In genomic region chr2:238963164-238963969, GRCh38 we compare ENCODE assay signal across 20 cellular contexts.
DNase-seq lines count a peak whose midpoint lies in the region; ATAC-seq and TF ChIP-seq lines count a peak whose summit lies in the region.
"Had no signal": no experiment of that assay in that cellular context is flagged by ENCODE, and none has a peak within 500 bp of the region (broad histone marks: within the 10 kb centered on the region; RNA-seq: fewer than 3 reads in every experiment).

No MANE protein-coding gene starts in this region.

- H3K4me1 Mint-ChIP-seq in osteocyte (ENCODE audit: unreplicated experiment), result peaks cover 13% of the 10 kb centered on the region
- H3K4me1 Mint-ChIP-seq: naive thymus-derived CD8-positive, alpha-beta T cell had no signal

- no peaks in the 10 kb centered on the region for H3K36me3 Mint-ChIP-seq in osteocyte (ENCODE audit: unreplicated experiment)
- H3K36me3 Mint-ChIP-seq: naive thymus-derived CD8-positive, alpha-beta T cell had no signal

- H3K4me3 ChIP-seq in astrocyte of the spinal cord (ENCODE audit: low read depth, low read length), result no peak overlapping the region
- no peak overlapping the region for H3K4me3 ChIP-seq in fibroblast of villous mesenchyme (ENCODE audit: low read depth, low read length)
- H3K4me3 ChIP-seq: prostate gland had no signal

- H3K4me3 Mint-ChIP-seq in osteocyte (ENCODE audit: unreplicated experiment), result no peak overlapping the region
- H3K4me3 Mint-ChIP-seq: activated T-cell treated with anti-CD3 and anti-CD28 coated beads, Interleukin-2, amount 50 U/mL, for 24 hours; naive thymus-derived CD8-positive, alpha-beta T cell had no signal

- TF ChIP-seq CTCF in astrocyte of the spinal cord (IDR thresholded peaks at IDR 0.05; ENCODE audit: low read depth, low read length), result no peak
- TF ChIP-seq CTCF in fibroblast of villous mesenchyme (IDR thresholded peaks at IDR 0.05; ENCODE audit: insufficient read depth, low read depth, low read length), result no peak
- no peak for TF ChIP-seq CTCF in osteocyte (IDR thresholded peaks at IDR 0.05)

- H3K27ac Mint-ChIP-seq in osteocyte (ENCODE audit: unreplicated experiment), result peak overlapping the region; percentile 62
- H3K27ac Mint-ChIP-seq: activated T-cell treated with anti-CD3 and anti-CD28 coated beads, Interleukin-2, amount 50 U/mL, for 24 hours; naive thymus-derived CD8-positive, alpha-beta T cell had no signal

- peak; percentile 72 for DNase-seq in ELF-1 (ENCODE audit: low read depth, low spot score)
- DNase-seq in astrocyte of the spinal cord (ENCODE audit: low read depth, low spot score), result peak; percentile 29
- DNase-seq in fibroblast of villous mesenchyme (ENCODE audit: low read depth), result peak; percentile 67
- DNase-seq in osteocyte (ENCODE audit: extremely low spot score, unreplicated experiment), result peak; percentile 77
- DNase-seq in NK-92 treated with Interleukin-12 subunit alpha and Interleukin-12 subunit beta, amount 100 ng/mL, for 24 hours (lab: John Stamatoyannopoulos, UW), result no peak
- no peak for DNase-seq in DMS 273 (lab: John Stamatoyannopoulos, UW; ENCODE audit: unreplicated experiment)
- DNase-seq: ACHN; activated CD4-positive, CD25-positive, alpha-beta regulatory T cell; activated naive CD4-positive, alpha-beta T cell; activated T-cell treated with anti-CD3 and anti-CD28 coated beads, Interleukin-2, amount 50 U/mL, for 24 hours; amniotic stem cell; C1 segment of cervical spinal cord; effector memory CD4-positive, alpha-beta T cell; naive thymus-derived CD8-positive, alpha-beta T cell; NCI-H1417 treated with DMSO at 0.1 percent for 48 hours; NCI-H2107 had no signal

- in situ Hi-C loops in astrocyte of the spinal cord (cut with HindIII; ENCODE audit: low sequenced_read_pairs), result no loop called here

- peaks cover 4% of the 10 kb centered on the region for H3K27me3 Mint-ChIP-seq in osteocyte (ENCODE audit: unreplicated experiment)

- no peaks in the 10 kb centered on the region for H3K9me3 Mint-ChIP-seq in osteocyte (ENCODE audit: unreplicated experiment)
- H3K9me3 Mint-ChIP-seq: activated T-cell treated with anti-CD3 and anti-CD28 coated beads, Interleukin-2, amount 50 U/mL, for 24 hours had no signal

- ATAC-seq in HG02973 (IDR thresholded peaks at IDR 0.05; ENCODE audit: unreplicated experiment), result no peak
- ATAC-seq in HG02759 (IDR thresholded peaks at IDR 0.05; ENCODE audit: unreplicated experiment), result no peak
- ATAC-seq: esophagus mucosa; naive thymus-derived CD8-positive, alpha-beta T cell had no signal

Comparison
In these comparisons a context has a peak if more than half of its experiments do, and no peak if none do; other contexts are left out.
1. DNase-seq: peak in ELF-1 (single experiment), astrocyte of the spinal cord (single experiment), fibroblast of villous mesenchyme (single experiment) and osteocyte (single experiment); none in NK-92 treated with Interleukin-12 subunit alpha and Interleukin-12 subunit beta, amount 100 ng/mL, for 24 hours (single experiment) and DMS 273 (single experiment).